ENCODE assay signal across 8 cellular contexts in genomic region chr19:3984584-3984907, GRCh38. TPM values are rescaled to one million over a fixed set of nuclear protein-coding genes. Genes with fewer than 3 reads are reported as not detected.
A peak's percentile ranks its signal among the peaks of the same experiment; 100 is the strongest.
DNase-seq lines count a peak whose midpoint lies in the region; ATAC-seq, FAIRE-seq and TF ChIP-seq lines count a peak whose summit lies in the region.

No MANE protein-coding gene starts in this region.

- H3K27me3 ChIP-seq in DND-41 (ENCODE audit: insufficient read depth, low read length, poor library complexity) = no peaks in the 10 kb centered on the region
- no peaks in the 10 kb centered on the region for H3K27me3 ChIP-seq in Peyer's patch
- H3K27me3 ChIP-seq in fibroblast of lung (ENCODE audit: control insufficient read depth, insufficient read depth, low read length) = no peaks in the 10 kb centered on the region
- H3K27me3 ChIP-seq in pancreas = no peaks in the 10 kb centered on the region

- peak overlapping the region; percentile 69 to 73 for H3K4me3 ChIP-seq in DND-41 (ENCODE audit: low read depth in 1 of 2, low read length in 2 of 2)
- H3K4me3 ChIP-seq in Peyer's patch = peak overlapping the region; percentile 80 to 97 (median 92)
- peak overlapping the region; percentile 82 to 99 (median 94) for H3K4me3 ChIP-seq in fibroblast of lung (replicated peaks in 1 of 4; ENCODE audit: control extremely low read depth in 1 of 4, insufficient read depth in 1 of 4, low read depth in 3 of 4, low read length in 4 of 4)
- peak overlapping the region; percentile 63 to 99 (median 88) for H3K4me3 ChIP-seq in pancreas

- H3K27ac ChIP-seq in DND-41 (ENCODE audit: low read length) (peak overlapping the region; percentile 89), Peyer's patch (peak overlapping the region; percentile 90 to 99 (median 97)), fibroblast of lung (ENCODE audit: insufficient read depth, low read length) (peak overlapping the region; percentile 94), pancreas (peak overlapping the region; percentile 73 to 92 (median 88))

- intact Hi-C loops in pancreas (cut with DNase I) = no loop called here

- no peak for DNase-seq in DND-41
- no peak for DNase-seq in Peyer's patch
- DNase-seq in fibroblast of lung (ENCODE audit: low read depth in 2 of 2) = no peak
- peak in 2 of 6 donors; percentile 20 to 45 for DNase-seq in pancreas
- no peak for DNase-seq in HuH-7.5 (ENCODE audit: low spot score)
- DNase-seq in NK-92 (lab: John Stamatoyannopoulos, UW; ENCODE audit: unreplicated experiment) = no peak

- H3K9ac ChIP-seq in DND-41 (ENCODE audit: low read depth, low read length) = peak overlapping the region; percentile 71
- H3K9ac ChIP-seq in fibroblast of lung (ENCODE audit: insufficient read depth, low read length) = peak overlapping the region; percentile 94

- no peak for TF ChIP-seq CTCF in DND-41 (IDR thresholded peaks at IDR 0.05; ENCODE audit: borderline replicate concordance, extremely low read depth, low read length, poor library complexity, severe bottlenecking)
- TF ChIP-seq CTCF in Peyer's patch (IDR thresholded peaks at IDR 0.05) = no peak
- TF ChIP-seq CTCF in fibroblast of lung (conservative IDR thresholded peaks at IDR 0.05 in 1 of 2, IDR thresholded peaks at IDR 0.05 in 1 of 2; ENCODE audit: low read depth in 1 of 2, low read length in 2 of 2) = no peak
- TF ChIP-seq CTCF in pancreas (IDR thresholded peaks at IDR 0.05) = no peak

- H2AFZ ChIP-seq in DND-41 (ENCODE audit: low read depth, low read length) (no peak overlapping the region), fibroblast of lung (ENCODE audit: low read length) (no peak overlapping the region)

- no peak for TF ChIP-seq POLR2A in Peyer's patch (IDR thresholded peaks at IDR 0.05)

- H3K79me2 ChIP-seq in DND-41 (ENCODE audit: insufficient read depth, low read length) (peaks cover 63% of the 10 kb centered on the region), fibroblast of lung (ENCODE audit: control insufficient read depth, insufficient read depth, low read length) (peaks cover 57% of the 10 kb centered on the region)

- FAIRE-seq in pancreas (lab: Jason Lieb, UNC) = no peak

- no peaks in the 10 kb centered on the region for H3K9me3 ChIP-seq in DND-41 (ENCODE audit: insufficient read depth, low read length, severe bottlenecking)
- H3K9me3 ChIP-seq in Peyer's patch = no peaks in the 10 kb centered on the region
- H3K9me3 ChIP-seq in fibroblast of lung (ENCODE audit: control insufficient read depth, insufficient read depth, low read depth, low read length) = no peaks in the 10 kb centered on the region
- no peaks in the 10 kb centered on the region for H3K9me3 ChIP-seq in pancreas

- H3K36me3 ChIP-seq in DND-41 (ENCODE audit: insufficient read depth, low read length) = peaks cover 55% of the 10 kb centered on the region
- H3K36me3 ChIP-seq in Peyer's patch = peaks cover 0 to 46% (median 9%) of the 10 kb centered on the region in 3 donors
- H3K36me3 ChIP-seq in fibroblast of lung (ENCODE audit: control insufficient read depth, insufficient read depth, low read length) = peaks cover 47% of the 10 kb centered on the region
- H3K36me3 ChIP-seq in pancreas = peaks cover 25 to 46% (median 46%) of the 10 kb centered on the region in 3 donors

- 1% methylated on average over 10 of the region's 10 CpGs for WGBS in pancreas, 2 donors

- peak overlapping the region; percentile 87 for H3K4me2 ChIP-seq in DND-41 (ENCODE audit: insufficient read depth, low read length)
- H3K4me2 ChIP-seq in fibroblast of lung (ENCODE audit: extremely low read depth, insufficient read depth, low read length) = peak overlapping the region; percentile 44

- H3K4me1 ChIP-seq in DND-41 (ENCODE audit: insufficient read depth, low read length) (peaks cover 80% of the 10 kb centered on the region), Peyer's patch (peaks cover 9 to 40% (median 16%) of the 10 kb centered on the region in 4 donors), fibroblast of lung (ENCODE audit: control insufficient read depth, extremely low read depth, insufficient read depth, low read length) (peaks cover 22% of the 10 kb centered on the region), pancreas (peaks cover 16 to 39% (median 27%) of the 10 kb centered on the region in 3 donors)

- ATAC-seq in DND-41 (ENCODE audit: insufficient read depth, low read depth) (no peak; the same call in 2 of the 3 replicates), pancreas (peak in 3 of 4 donors; percentile 1), GM19395 (IDR thresholded peaks at IDR 0.05; ENCODE audit: unreplicated experiment) (no peak), GM18498 (IDR thresholded peaks at IDR 0.05; ENCODE audit: unreplicated experiment) (no peak)

- H4K20me1 ChIP-seq in DND-41 (ENCODE audit: insufficient read depth, low read length) (peaks cover 56% of the 10 kb centered on the region), fibroblast of lung (ENCODE audit: control insufficient read depth, extremely low read depth, insufficient read depth, low read length) (peaks cover 9% of the 10 kb centered on the region)

RNA-seq across cellular contexts. Expression of gene EEF2, which starts 0.7 kb away (rescaled TPM):
- 1,000 to 10,000 TPM in 3 of 4 donors, 100 to 1,000 TPM in 1; 914 to 1,425 (median 1,203) TPM for total RNA-seq in Peyer's patch
- 2,646 and 3,813 TPM in 2 replicates for total RNA-seq in fibroblast of lung
- polyA plus RNA-seq in fibroblast of lung = 976 and 986 TPM in 2 replicates
- 3,237 and 3,351 TPM in 2 replicates for polyA plus RNA-seq in fibroblast of lung (2012)
- 1,565 and 2,211 TPM in 2 replicates for polyA minus RNA-seq in fibroblast of lung (ENCODE audit: low replicate concordance)
- 1,000 to 10,000 TPM; 2,199 to 4,238 (median 2,879) TPM for total RNA-seq in pancreas
- polyA plus RNA-seq in pancreas = 1,000 to 10,000 TPM in 1 of 2 donors, 100 to 1,000 TPM in 1; 545 to 1,088 TPM

RNA-seq across cellular contexts. Expression of gene DAPK3, which starts 13.6 kb away (rescaled TPM):
- total RNA-seq in Peyer's patch = 100 to 1,000 TPM in 1 of 4 donors, 10 to 100 TPM in 3; 61.3 to 106 (median 88.1) TPM
- total RNA-seq in fibroblast of lung = 113 and 114 TPM in 2 replicates
- polyA plus RNA-seq in fibroblast of lung = 68.0 and 69.8 TPM in 2 replicates
- polyA plus RNA-seq in fibroblast of lung (2012) = 121 and 124 TPM in 2 replicates
- polyA minus RNA-seq in fibroblast of lung (ENCODE audit: low replicate concordance) = 182 and 282 TPM in 2 replicates
- 10 to 100 TPM; 20.6 to 40.1 (median 27.4) TPM for total RNA-seq in pancreas
- 10 to 100 TPM; 50.6 to 61.4 TPM for polyA plus RNA-seq in pancreas

RNA-seq across cellular contexts. Expression of gene PIAS4, which starts 23.0 kb away (rescaled TPM):
- 10 to 100 TPM; 15.9 to 47.9 (median 24.2) TPM for total RNA-seq in Peyer's patch
- 12.1 and 14.9 TPM in 2 replicates for total RNA-seq in fibroblast of lung
- polyA plus RNA-seq in fibroblast of lung = 6.6 and 7.3 TPM in 2 replicates
- 13.9 and 16.1 TPM in 2 replicates for polyA plus RNA-seq in fibroblast of lung (2012)
- 27.9 and 34.3 TPM in 2 replicates for polyA minus RNA-seq in fibroblast of lung (ENCODE audit: low replicate concordance)
- total RNA-seq in pancreas = 10 to 100 TPM; 13.4 to 25.3 (median 16.1) TPM
- polyA plus RNA-seq in pancreas = 10 to 100 TPM; 12.8 to 14.8 TPM

RNA-seq across cellular contexts. Expression of gene NMRK2, which starts 51.7 kb away (rescaled TPM):
- total RNA-seq in Peyer's patch (not detected), fibroblast of lung (not detected in 2 replicates), pancreas (under 1 TPM in 1 of 6 donors, not detected in 5; 0.55 TPM)
- polyA plus RNA-seq in fibroblast of lung (not detected in 2 replicates), pancreas (under 1 TPM; 0.23 to 0.33 TPM)
- polyA plus RNA-seq in fibroblast of lung (2012) = not detected in 2 replicates
- polyA minus RNA-seq in fibroblast of lung (ENCODE audit: low replicate concordance) = not detected in 2 replicates

Comparison
In these comparisons a context has a peak if more than half of its experiments do, and no peak if none do; other contexts are left out.
1. ATAC-seq: peak in pancreas (3 of 4); none in DND-41 (single experiment), GM19395 (single experiment) and GM18498 (single experiment).
2. Peak in every context shown above with its lines, with median percentiles within 50 percentile points of each other: H3K27ac ChIP-seq and H3K4me3 ChIP-seq.